In genomic region chr13:97692628-97693027, GRCh38 we compare ENCODE assay signal across 34 cellular contexts.
DNase-seq lines count a peak whose midpoint lies in the region; ATAC-seq, FAIRE-seq and TF ChIP-seq lines count a peak whose summit lies in the region.
"Had no signal": no experiment of that assay in that cellular context is flagged by ENCODE, and none has a peak within 500 bp of the region (broad histone marks: within the 10 kb centered on the region; RNA-seq: fewer than 3 reads in every experiment).

No MANE protein-coding gene starts in this region.

- in situ Hi-C loops in HepG2 (cut with HindIII; ENCODE audit: extremely low pct_ligation_motif_present, low pct_unique_long_range_greater_than_20kb) (no loop called here), IMR-90 (cut with MboI; ENCODE audit: low sequenced_read_pairs) (no loop called here), K562 (cut with MboI) (no loop called here)

- TF ChIP-seq POLR2A in HepG2 (IDR thresholded peaks at IDR 0.05; ENCODE audit: insufficient read depth in 1 of 2, low read depth in 2 of 2, low read length in 2 of 2) (no peak), right lobe of liver (IDR thresholded peaks at IDR 0.05) (no peak), A549 (IDR thresholded peaks at IDR 0.05; ENCODE audit: low read length) (no peak), IMR-90 (IDR thresholded peaks at IDR 0.05; ENCODE audit: low read depth, low read length) (no peak), K562 (conservative IDR thresholded peaks at IDR 0.05) (no peak)

- H3K27ac ChIP-seq in HepG2 (ENCODE audit: extremely low read length, insufficient read depth, low read length) (no peak overlapping the region), right lobe of liver (no peak overlapping the region), A549 (no peak overlapping the region), IMR-90 (ENCODE audit: insufficient read depth, low read length) (no peak overlapping the region), K562 (ENCODE audit: extremely low read depth, low read depth, low read length) (no peak overlapping the region), foreskin keratinocyte (no peak overlapping the region)
- H3K27ac ChIP-seq: 22Rv1; BLaER1; BLaER1 treated with 17β-estradiol and CSF1 and Interleukin-3, amounts not matched to agents 10 nM and 100 nM; C4-2B had no signal

- H2AFZ ChIP-seq in HepG2 (ENCODE audit: low read length) = no peak overlapping the region
- H2AFZ ChIP-seq in IMR-90 (replicated peaks; ENCODE audit: low read length, poor library complexity) = no peak overlapping the region
- H2AFZ ChIP-seq in K562 (ENCODE audit: low read depth, low read length) = no peak overlapping the region

- H3K18ac ChIP-seq in IMR-90 (ENCODE audit: low read depth, low read length) = no peak overlapping the region

- TF ChIP-seq EP300 in HepG2 (IDR thresholded peaks at IDR 0.05; ENCODE audit: low read depth in 2 of 2, low read length in 2 of 2) (no peak), HepG2 (CRISPR knock-in tag; IDR thresholded peaks at IDR 0.05; ENCODE audit: borderline replicate concordance) (no peak), A549 (IDR thresholded peaks at IDR 0.05) (no peak), K562 (IDR thresholded peaks at IDR 0.05; ENCODE audit: low read length) (no peak)

- FAIRE-seq in HepG2 (lab: Jason Lieb, UNC) (no peak), A549 (lab: Jason Lieb, UNC) (no peak), K562 (lab: Jason Lieb, UNC) (no peak)
- FAIRE-seq: A204.1, D721Med had no signal

- H3K79me2 ChIP-seq in HepG2 (ENCODE audit: insufficient read depth, low read length) = no peaks in the 10 kb centered on the region
- no peaks in the 10 kb centered on the region for H3K79me2 ChIP-seq in K562 (ENCODE audit: control insufficient read depth, insufficient read depth, low read length)

- BruUV-seq in HepG2 (replicated peaks; lab: Mats Ljungman, UMichigan) = no TSS peak
- BruUV-seq in IMR-90 (replicated peaks; lab: Mats Ljungman, UMichigan) = no TSS peak
- BruUV-seq in K562 (replicated peaks; lab: Mats Ljungman, UMichigan) = no TSS peak

- CTCF ChIA-PET in HepG2 (lab: Yijun Ruan, JAX; ENCODE audit: low intra/inter-chr PET ratio, low total read pairs) = no interaction called here
- CTCF ChIA-PET in A549 (lab: Yijun Ruan, JAX) = no interaction called here
- CTCF ChIA-PET in IMR-90 (lab: Yijun Ruan, JAX) = no interaction called here
- CTCF ChIA-PET in K562 (lab: Yijun Ruan, JAX; ENCODE audit: low intra/inter-chr PET ratio) = no interaction called here

- intact Hi-C loops in HepG2 (cut with micrococcal nuclease; ENCODE audit: unreplicated experiment) = no loop called here
- intact Hi-C loops in right lobe of liver (cut with DNase I) = no loop called here
- intact Hi-C loops in IMR-90 (cut with micrococcal nuclease) = no loop called here
- intact Hi-C loops in K562 (cut with micrococcal nuclease) = no loop called here

- H2AK9ac ChIP-seq in IMR-90 (replicated peaks; ENCODE audit: low read depth, low read length, poor library complexity) = no peak overlapping the region

- H3K23ac ChIP-seq in IMR-90 (ENCODE audit: low read depth, low read length) = no peak overlapping the region

- dilution Hi-C loops in IMR-90 (cut with HindIII; ENCODE audit: low sequenced_read_pairs, unreplicated experiment) = no loop called here

- H3K79me1 ChIP-seq in IMR-90 (ENCODE audit: low read depth in 1 of 2, low read length in 2 of 2) = no peaks in the 10 kb centered on the region

- H3K56ac ChIP-seq in IMR-90 (ENCODE audit: extremely low read depth, insufficient read depth, low read length) = no peak overlapping the region

- no peak for ATAC-seq in HepG2
- no peak for ATAC-seq in right lobe of liver
- no peak for ATAC-seq in A549
- no peak for ATAC-seq in IMR-90 (ENCODE audit: low read depth)
- no peak for ATAC-seq in K562
- ATAC-seq in foreskin keratinocyte = no peak
- ATAC-seq in GM21619 (IDR thresholded peaks at IDR 0.05; ENCODE audit: unreplicated experiment) = no peak
- ATAC-seq: CD8-positive, alpha-beta T cell had no signal

- no peak for TF ChIP-seq CTCF in HepG2 (CRISPR knock-in tag; IDR thresholded peaks at IDR 0.05)
- TF ChIP-seq CTCF in right lobe of liver (IDR thresholded peaks at IDR 0.05) = no peak
- no peak for TF ChIP-seq CTCF in A549 (IDR thresholded peaks at IDR 0.05)
- no peak for TF ChIP-seq CTCF in IMR-90 (conservative IDR thresholded peaks at IDR 0.05; ENCODE audit: low read depth, low read length)
- TF ChIP-seq CTCF in K562 (IDR thresholded peaks at IDR 0.05 in 2 of 3, conservative IDR thresholded peaks at IDR 0.05 in 1 of 3; ENCODE audit: insufficient read depth in 2 of 3, low read depth in 1 of 3, low read length in 3 of 3) = no peak
- no peak for TF ChIP-seq CTCF in foreskin keratinocyte (conservative IDR thresholded peaks at IDR 0.05)

- no peak overlapping the region for H2BK15ac ChIP-seq in IMR-90 (ENCODE audit: low read depth, low read length)

- no peak overlapping the region for H2BK120ac ChIP-seq in IMR-90 (ENCODE audit: low read depth, low read length)

- H4K91ac ChIP-seq in IMR-90 (ENCODE audit: insufficient read depth, low read depth, low read length) = no peak overlapping the region

- H3K4me1 ChIP-seq in HepG2 (ENCODE audit: insufficient read depth, low read length) = no peaks in the 10 kb centered on the region
- no peaks in the 10 kb centered on the region for H3K4me1 ChIP-seq in right lobe of liver
- H3K4me1 ChIP-seq in A549 = peaks cover 10% of the 10 kb centered on the region; the same call in 2 of the 3 replicates
- H3K4me1 ChIP-seq in IMR-90 (ENCODE audit: control insufficient read depth, insufficient read depth, low read length) = no peaks in the 10 kb centered on the region
- no peaks in the 10 kb centered on the region for H3K4me1 ChIP-seq in K562 (replicated peaks in 1 of 2; ENCODE audit: control insufficient read depth in 2 of 2, insufficient read depth in 2 of 2, low read length in 2 of 2)
- no peaks in the 10 kb centered on the region for H3K4me1 ChIP-seq in foreskin keratinocyte
- H3K4me1 ChIP-seq: BE2C; BLaER1; BLaER1 treated with 17β-estradiol and CSF1 and Interleukin-3, amounts not matched to agents 10 nM and 100 nM; Caco-2 had no signal

- H4K8ac ChIP-seq in IMR-90 (ENCODE audit: low read depth in 2 of 2, low read length in 2 of 2) = no peak overlapping the region

- WGBS in HepG2 (ENCODE audit: low lambda C conversion rate) = 2% methylated on average over 2 of the region's 2 CpGs
- 74% methylated on average over 2 of the region's 2 CpGs for WGBS in right lobe of liver (ENCODE audit: insufficient coverage, low coverage, low lambda C conversion rate, missing lambda C conversion rate)
- WGBS in A549 (ENCODE audit: missing lambda C conversion rate) = 45% methylated on average over 2 of the region's 2 CpGs
- 43% methylated on average over 1 of the region's 2 CpGs; no CpG with 5 or more reads in 1 of the 2 experiments for WGBS in IMR-90 (ENCODE audit: extremely low coverage in 2 of 2, insufficient read length in 1 of 2), 2 experiments
- WGBS in K562 (ENCODE audit: insufficient coverage, low coverage, missing lambda C conversion rate) = 0% methylated on average over 2 of the region's 2 CpGs

- H2BK5ac ChIP-seq in IMR-90 (ENCODE audit: low read depth, low read length, poor library complexity, severe bottlenecking) = no peak overlapping the region

- POLR2A ChIA-PET in HepG2 (lab: Yijun Ruan, JAX) = no interaction called here
- POLR2A ChIA-PET in A549 (lab: Yijun Ruan, JAX) = no interaction called here
- POLR2A ChIA-PET in IMR-90 (lab: Charles Lee; ENCODE audit: unreplicated experiment) = no interaction called here
- POLR2A ChIA-PET in K562 (lab: Yijun Ruan, JAX) = no interaction called here

- no peak overlapping the region for H3K14ac ChIP-seq in IMR-90 (replicated peaks; ENCODE audit: low read depth, low read length)

- H4K20me1 ChIP-seq in HepG2 (ENCODE audit: insufficient read depth, low read length) = no peaks in the 10 kb centered on the region
- H4K20me1 ChIP-seq in IMR-90 (ENCODE audit: insufficient read depth, low read length) = no peaks in the 10 kb centered on the region
- no peaks in the 10 kb centered on the region for H4K20me1 ChIP-seq in K562 (replicated peaks; ENCODE audit: control insufficient read depth, insufficient read depth, low read length)
- H4K20me1 ChIP-seq: BLaER1; BLaER1 treated with 17β-estradiol and CSF1 and Interleukin-3, amounts not matched to agents 10 nM and 100 nM had no signal

- H3K4me2 ChIP-seq in HepG2 (ENCODE audit: low read depth, low read length) (no peak overlapping the region), A549 (no peak overlapping the region), IMR-90 (ENCODE audit: low read depth, low read length) (no peak overlapping the region), K562 (ENCODE audit: insufficient read depth, low read length) (no peak overlapping the region)
- H3K4me2 ChIP-seq: BLaER1; BLaER1 treated with 17β-estradiol and CSF1 and Interleukin-3, amounts not matched to agents 10 nM and 100 nM had no signal

- H4K5ac ChIP-seq in IMR-90 (ENCODE audit: low read depth, low read length) = no peak overlapping the region

- H3K36me3 ChIP-seq in HepG2 (replicated peaks in 1 of 2; ENCODE audit: control insufficient read depth in 1 of 2, insufficient read depth in 2 of 2, low read length in 2 of 2) (no peaks in the 10 kb centered on the region), right lobe of liver (no peaks in the 10 kb centered on the region), IMR-90 (ENCODE audit: control insufficient read depth, insufficient read depth, low read length) (no peaks in the 10 kb centered on the region), K562 (ENCODE audit: control insufficient read depth, insufficient read depth, low read length) (no peaks in the 10 kb centered on the region)
- H3K36me3 ChIP-seq: BE2C; BLaER1; BLaER1 treated with 17β-estradiol and CSF1 and Interleukin-3, amounts not matched to agents 10 nM and 100 nM had no signal

- no peak overlapping the region for H3K4ac ChIP-seq in IMR-90 (ENCODE audit: low read depth, low read length)

- H3K9me1 ChIP-seq in IMR-90 (ENCODE audit: insufficient read depth, low read length) = no peaks in the 10 kb centered on the region
- H3K9me1 ChIP-seq in K562 (ENCODE audit: control insufficient read depth, insufficient read depth, low read length) = no peaks in the 10 kb centered on the region

- H2AK5ac ChIP-seq in IMR-90 (ENCODE audit: low read depth, low read length) = no peak overlapping the region

- DNase-seq in HepG2 (ENCODE audit: low spot score) = no peak
- no peak for DNase-seq in right lobe of liver
- no peak for DNase-seq in A549 (ENCODE audit: low read depth in 1 of 2, low spot score in 1 of 2)
- DNase-seq in IMR-90 = no peak
- DNase-seq in K562 (ENCODE audit: extremely low read depth in 1 of 4, low spot score in 3 of 4) = no peak
- DNase-seq in foreskin keratinocyte = no peak
- no peak for DNase-seq in OCI-M1 (lab: John Stamatoyannopoulos, UW)
- DNase-seq: 8988T; ACHN; AML-193; BE2C; C1 segment of cervical spinal cord; Caco-2; Calu3; CD4-positive, alpha-beta memory T cell; CD4-positive, alpha-beta T cell; CD4-positive, CD25-positive, alpha-beta regulatory T cell; CD8-positive, alpha-beta memory T cell; CD8-positive, alpha-beta T cell; COR-L47; DMS 273 treated with DMSO at 0.1 percent for 48 hours; DMS153; DMS53; DMS79; DMS79 treated with DMSO at 0.1 percent for 48 hours; DND-41; EL had no signal

- no peaks in the 10 kb centered on the region for H3K9me3 ChIP-seq in HepG2 (ENCODE audit: low read length)
- no peaks in the 10 kb centered on the region for H3K9me3 ChIP-seq in right lobe of liver
- H3K9me3 ChIP-seq in A549 = no peaks in the 10 kb centered on the region
- H3K9me3 ChIP-seq in IMR-90 (ENCODE audit: control insufficient read depth, insufficient read depth, low read length) = no peaks in the 10 kb centered on the region
- H3K9me3 ChIP-seq in K562 (replicated peaks; ENCODE audit: control insufficient read depth, insufficient read depth, low read depth, low read length) = no peaks in the 10 kb centered on the region
- H3K9me3 ChIP-seq: BE2C, Caco-2 had no signal

- no peak overlapping the region for H2BK20ac ChIP-seq in IMR-90 (ENCODE audit: low read depth, low read length)

- TF ChIP-seq RAD21 in HepG2 (CRISPR knock-in tag; IDR thresholded peaks at IDR 0.05) (no peak), A549 (conservative IDR thresholded peaks at IDR 0.05 in 1 of 2, IDR thresholded peaks at IDR 0.05 in 1 of 2) (no peak), IMR-90 (IDR thresholded peaks at IDR 0.05; ENCODE audit: low read length) (no peak), K562 (CRISPR knock-in tag; conservative IDR thresholded peaks at IDR 0.05 in 1 of 2, IDR thresholded peaks at IDR 0.05 in 1 of 2) (no peak)

- H3K27me3 ChIP-seq in HepG2 (ENCODE audit: control insufficient read depth in 1 of 2, insufficient read depth in 2 of 2, low read length in 2 of 2) = no peaks in the 10 kb centered on the region
- no peaks in the 10 kb centered on the region for H3K27me3 ChIP-seq in right lobe of liver
- H3K27me3 ChIP-seq in IMR-90 (ENCODE audit: control insufficient read depth, insufficient read depth, low read length) = no peaks in the 10 kb centered on the region; the same call in 1 of the 2 replicates
- H3K27me3 ChIP-seq in K562 (ENCODE audit: control insufficient read depth in 2 of 2, insufficient read depth in 2 of 2, low read length in 2 of 2) = no peaks in the 10 kb centered on the region
- H3K27me3 ChIP-seq in foreskin keratinocyte = no peaks in the 10 kb centered on the region
- H3K27me3 ChIP-seq: BLaER1; BLaER1 treated with 17β-estradiol and CSF1 and Interleukin-3, amounts not matched to agents 10 nM and 100 nM had no signal

- no peak overlapping the region for H3K9ac ChIP-seq in HepG2 (ENCODE audit: insufficient read depth, low read depth, low read length)
- H3K9ac ChIP-seq in IMR-90 (ENCODE audit: low read depth, low read length) = no peak overlapping the region
- no peak overlapping the region for H3K9ac ChIP-seq in K562 (ENCODE audit: insufficient read depth in 1 of 2, low read depth in 2 of 2, low read length in 2 of 2)
- H3K9ac ChIP-seq: BLaER1; BLaER1 treated with 17β-estradiol and CSF1 and Interleukin-3, amounts not matched to agents 10 nM and 100 nM had no signal

- H3K4me3 ChIP-seq in HepG2 (replicated peaks in 1 of 3; ENCODE audit: insufficient read depth in 1 of 3, low read depth in 2 of 3, low read length in 3 of 3) (no peak overlapping the region), right lobe of liver (no peak overlapping the region), A549 (no peak overlapping the region), IMR-90 (ENCODE audit: insufficient read depth, low read depth, low read length) (no peak overlapping the region), K562 (no peak overlapping the region)
- H3K4me3 ChIP-seq: BLaER1; BLaER1 treated with 17β-estradiol and CSF1 and Interleukin-3, amounts not matched to agents 10 nM and 100 nM had no signal

Comparison
In these comparisons a context has a peak if more than half of its experiments do, and no peak if none do; other contexts are left out.
1. Of the 241 proteins assayed by ChIP-seq in both HepG2 and K562: peak only in HepG2: none; only in K562: MAFG and NFE2; in both: none; in neither: 239.